In the genomic region with DNA sequence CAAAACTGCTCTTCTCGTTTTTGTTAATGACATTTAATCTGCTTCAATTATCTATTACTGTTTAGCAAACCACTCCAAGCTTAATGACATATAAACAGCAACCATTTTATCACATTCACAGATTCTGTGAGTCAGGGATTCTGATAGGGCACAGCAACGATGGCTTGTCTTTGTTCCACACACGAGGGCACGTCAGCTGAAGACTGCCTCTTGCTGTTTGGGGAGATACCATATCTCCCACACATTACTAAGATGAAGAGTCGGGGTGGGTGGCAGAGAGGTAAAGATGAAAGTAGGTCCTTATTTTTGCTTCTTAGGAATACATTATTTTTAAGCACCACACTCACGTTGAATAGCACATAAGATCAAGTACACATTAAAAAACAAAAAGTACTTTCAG, we compare ENCODE assay signal across 14 cellular contexts. TPM values are rescaled to one million over a fixed set of nuclear protein-coding genes. Genes with fewer than 3 reads are reported as not detected.
A peak's percentile ranks its signal among the peaks of the same experiment; 100 is the strongest.
DNase-seq lines count a peak whose midpoint lies in the region; ATAC-seq and TF ChIP-seq lines count a peak whose summit lies in the region.
"Had no signal": no experiment of that assay in that cellular context is flagged by ENCODE, and none has a peak within 500 bp of the region (broad histone marks: within the 10 kb centered on the region; RNA-seq: fewer than 3 reads in every experiment).

No MANE protein-coding gene starts in this region.

- H3K27me3 Mint-ChIP-seq in activated CD4-positive, alpha-beta memory T cell treated with anti-CD3 and anti-CD28 coated beads for 36 hours = no peaks in the 10 kb centered on the region
- no peaks in the 10 kb centered on the region for H3K27me3 Mint-ChIP-seq in nephron progenitor cell (ENCODE audit: low read depth, poor library complexity)
- H3K27me3 Mint-ChIP-seq: IgD-negative memory B cell had no signal

- no peak overlapping the region for H3K27ac ChIP-seq in KMS-11
- H3K27ac ChIP-seq: C4-2B had no signal

- H3K4me1 ChIP-seq in KMS-11 (ENCODE audit: low read depth, poor library complexity, severe bottlenecking) = peaks cover 31% of the 10 kb centered on the region

- H4K20me1 ChIP-seq in KMS-11 (ENCODE audit: insufficient read depth) = no peaks in the 10 kb centered on the region

- POLR2A ChIA-PET in activated CD4-positive, alpha-beta memory T cell treated with anti-CD3 and anti-CD28 coated beads for 36 hours (lab: Charles Lee) = interaction anchor here (0.8 to 1.8 kb wide), 3 partner anchors 17 to 38 kb away, joined by 3 to 8 read pairs (median 6); no protein-coding TSS in a partner anchor

- ATAC-seq in GM18867 (IDR thresholded peaks at IDR 0.05; ENCODE audit: unreplicated experiment) = peak; percentile 8
- no peak for ATAC-seq in HG03159 (IDR thresholded peaks at IDR 0.05; ENCODE audit: unreplicated experiment)

- H3K9me3 Mint-ChIP-seq in activated CD4-positive, alpha-beta memory T cell treated with anti-CD3 and anti-CD28 coated beads for 36 hours = peaks cover 7% of the 10 kb centered on the region
- H3K9me3 Mint-ChIP-seq in nephron progenitor cell = peaks cover 2% of the 10 kb centered on the region

- no peak overlapping the region for H3K4me3 ChIP-seq in KMS-11 (IDR thresholded peaks at IDR 0.05; ENCODE audit: insufficient read depth, low read depth, low read length)

- H3K36me3 ChIP-seq in KMS-11 (ENCODE audit: insufficient read depth) = no peaks in the 10 kb centered on the region

- peaks cover 49% of the 10 kb centered on the region for H3K4me1 Mint-ChIP-seq in activated CD4-positive, alpha-beta memory T cell treated with anti-CD3 and anti-CD28 coated beads for 36 hours (ENCODE audit: low read depth)
- peaks cover 13% of the 10 kb centered on the region for H3K4me1 Mint-ChIP-seq in nephron progenitor cell

- H3K4me2 ChIP-seq in KMS-11 = 0 out of 2 replicates have a peak overlapping the region, but pooled peaks have one; percentile 19
- H3K4me2 ChIP-seq: SK-N-SH had no signal

- CTCF ChIA-PET in activated CD4-positive, alpha-beta memory T cell treated with anti-CD3 and anti-CD28 coated beads for 36 hours (lab: Charles Lee) = interaction anchor here (0.7 to 1.6 kb wide), 14 partner anchors 9 to 536 kb away, joined by 3 to 9 read pairs (median 4); partner anchors contain the start of genes CPOX and GPR15

- no peaks in the 10 kb centered on the region for H3K79me2 ChIP-seq in KMS-11 (ENCODE audit: insufficient read depth, low read depth)

- H3K27ac Mint-ChIP-seq in activated CD4-positive, alpha-beta memory T cell treated with anti-CD3 and anti-CD28 coated beads for 36 hours = peak overlapping the region; percentile 74
- H3K27ac Mint-ChIP-seq in nephron progenitor cell = peak overlapping the region; percentile 27

- H3K27me3 ChIP-seq in KMS-11 (ENCODE audit: insufficient read depth, low read depth) = no peaks in the 10 kb centered on the region

- DNase-seq in activated CD4-positive, alpha-beta memory T cell treated with anti-CD3 and anti-CD28 coated beads for 36 hours = peak; percentile 68
- DNase-seq in nephron progenitor cell = no peak
- no peak for DNase-seq in cerebellum (ENCODE audit: low spot score)
- DNase-seq in NK-92 (lab: John Stamatoyannopoulos, UW; ENCODE audit: unreplicated experiment) = no peak
- DNase-seq: aorta, NCI-H1930 had no signal

- H3K36me3 Mint-ChIP-seq in activated CD4-positive, alpha-beta memory T cell treated with anti-CD3 and anti-CD28 coated beads for 36 hours = peaks cover 27% of the 10 kb centered on the region
- peaks cover 25% of the 10 kb centered on the region for H3K36me3 Mint-ChIP-seq in nephron progenitor cell (ENCODE audit: low read depth)

- TF ChIP-seq CTCF in KMS-11 (conservative IDR thresholded peaks at IDR 0.05; ENCODE audit: low read depth, low read length) (no peak), nephron progenitor cell (IDR thresholded peaks at IDR 0.05) (no peak)

- no peak overlapping the region for H3K9ac ChIP-seq in KMS-11
- H3K9ac ChIP-seq: SK-N-SH had no signal

- no peak overlapping the region for H2AFZ ChIP-seq in KMS-11 (ENCODE audit: low read depth)

- intact Hi-C loops in activated CD4-positive, alpha-beta memory T cell treated with anti-CD3 and anti-CD28 coated beads for 36 hours (cut with micrococcal nuclease) = loop anchor here (1.0 to 2.0 kb wide), 3 partner anchors 17 to 38 kb away; partner anchors contain the start of gene CPOX

- peak overlapping the region; percentile 15 for H3K4me3 Mint-ChIP-seq in activated CD4-positive, alpha-beta memory T cell treated with anti-CD3 and anti-CD28 coated beads for 36 hours
- H3K4me3 Mint-ChIP-seq in nephron progenitor cell = no peak overlapping the region

RNA-seq across cellular contexts. Expression of gene CPOX, which starts 19.3 kb away (rescaled TPM):
- 10 to 100 TPM; 36.0 to 39.2 TPM for total RNA-seq in activated CD4-positive, alpha-beta memory T cell treated with anti-CD3 and anti-CD28 coated beads for 36 hours
- total RNA-seq in cerebellum = 16.7 TPM

RNA-seq across cellular contexts. Expression of gene GPR15, which starts 42.4 kb away (rescaled TPM):
- total RNA-seq in activated CD4-positive, alpha-beta memory T cell treated with anti-CD3 and anti-CD28 coated beads for 36 hours = 1 to 10 TPM; 2.8 to 3.0 TPM
- not detected for total RNA-seq in cerebellum
- total RNA-seq: aorta, fibroblast of villous mesenchyme, G401 had no signal

RNA-seq across cellular contexts. Expression of gene CLDND1, which starts 51.5 kb away (rescaled TPM):
- 100 to 1,000 TPM; 199 to 208 TPM for total RNA-seq in activated CD4-positive, alpha-beta memory T cell treated with anti-CD3 and anti-CD28 coated beads for 36 hours
- total RNA-seq in cerebellum = 119 TPM
